ENCODE assay signal across 11 cellular contexts in the genomic region with DNA sequence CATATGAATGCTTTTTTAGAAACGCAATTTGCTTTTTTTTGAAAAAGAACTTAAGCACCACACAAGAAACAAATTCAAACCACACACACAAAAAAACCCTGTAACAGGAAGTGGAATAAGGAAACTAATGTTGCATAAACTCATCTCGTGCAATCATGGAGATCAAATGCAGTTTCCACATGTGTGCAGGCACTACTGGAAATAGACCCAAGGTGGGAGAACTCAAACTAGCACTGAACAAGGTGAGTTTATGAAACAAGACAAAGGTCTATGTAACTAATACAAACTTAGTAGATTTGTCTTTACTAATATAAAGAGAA. TPM values are rescaled to one million over a fixed set of nuclear protein-coding genes. Genes with fewer than 3 reads are reported as not detected.
DNase-seq lines count a peak whose midpoint lies in the region; ATAC-seq, FAIRE-seq and TF ChIP-seq lines count a peak whose summit lies in the region.
"Had no signal": no experiment of that assay in that cellular context is flagged by ENCODE, and none has a peak within 500 bp of the region (broad histone marks: within the 10 kb centered on the region; RNA-seq: fewer than 3 reads in every experiment).

No MANE protein-coding gene starts in this region.

- H2BK120ac ChIP-seq in mesenchymal stem cell (ENCODE audit: low read depth, low read length) = no peak overlapping the region

- DNase-seq in GM18507 (ENCODE audit: extremely low spot score, insufficient read length, low read depth) (no peak), OCI-LY7 (ENCODE audit: low spot score) (peak; percentile 70), lower lobe of right lung (no peak), mesenchymal stem cell (no peak), endothelial cell (ENCODE audit: low spot score) (no peak)

- H3K4me1 Mint-ChIP-seq in endothelial cell (ENCODE audit: unreplicated experiment) = peaks cover 3% of the 10 kb centered on the region

- no peaks in the 10 kb centered on the region for H4K20me1 ChIP-seq in OCI-LY7 (ENCODE audit: insufficient read depth, low read length)

- WGBS in mesenchymal stem cell = 93% methylated on average over 2 of the region's 2 CpGs

- TF ChIP-seq CTCF in OCI-LY7 (conservative IDR thresholded peaks at IDR 0.05; ENCODE audit: low read length) = no peak
- TF ChIP-seq CTCF in lower lobe of right lung (IDR thresholded peaks at IDR 0.05) = no peak
- no peak for TF ChIP-seq CTCF in endothelial cell (IDR thresholded peaks at IDR 0.05; ENCODE audit: unreplicated experiment)

- H3K27me3 ChIP-seq in lower lobe of right lung (ENCODE audit: low read depth) (no peaks in the 10 kb centered on the region), mesenchymal stem cell (ENCODE audit: control insufficient read depth in 1 of 2, insufficient read depth in 1 of 2, low read length in 2 of 2) (no peaks in the 10 kb centered on the region)
- H3K27me3 ChIP-seq: cardiac muscle cell had no signal

- no peak overlapping the region for H2BK5ac ChIP-seq in mesenchymal stem cell (ENCODE audit: low read depth, low read length, poor library complexity, severe bottlenecking)

- CTCF ChIA-PET in OCI-LY7 (lab: Charles Lee; ENCODE audit: unreplicated experiment) = no interaction called here

- H3K4me3 ChIP-seq in OCI-LY7 (ENCODE audit: low read depth, low read length, poor library complexity, severe bottlenecking) (peak overlapping the region; percentile 50), lower lobe of right lung (no peak overlapping the region), mesenchymal stem cell (ENCODE audit: insufficient read depth in 1 of 2, low read depth in 1 of 2, low read length in 2 of 2) (no peak overlapping the region)
- H3K4me3 ChIP-seq: cardiac muscle cell, K562, lung had no signal

- H3K4ac ChIP-seq in mesenchymal stem cell (ENCODE audit: low read depth in 1 of 2, low read length in 2 of 2) = no peak overlapping the region

- no peak overlapping the region for H3K9ac ChIP-seq in mesenchymal stem cell (ENCODE audit: low read length)

- H3K4me1 ChIP-seq in OCI-LY7 (ENCODE audit: insufficient read depth, low read length, poor library complexity, severe bottlenecking) (peaks cover 37% of the 10 kb centered on the region), lower lobe of right lung (peaks cover 30% of the 10 kb centered on the region), mesenchymal stem cell (ENCODE audit: control insufficient read depth, insufficient read depth, low read depth, low read length) (peaks cover 2% of the 10 kb centered on the region)

- no peak overlapping the region for H3K27ac Mint-ChIP-seq in endothelial cell (ENCODE audit: unreplicated experiment)

- peak overlapping the region; percentile 74 for H3K27ac ChIP-seq in OCI-LY7 (ENCODE audit: low read depth, low read length, poor library complexity, severe bottlenecking)
- H3K27ac ChIP-seq in lower lobe of right lung = peak overlapping the region; percentile 11
- H3K27ac ChIP-seq in mesenchymal stem cell (ENCODE audit: low read length, poor library complexity, severe bottlenecking) = no peak overlapping the region
- H3K27ac ChIP-seq: cardiac muscle cell had no signal

- BruUV-seq in OCI-LY7 (replicated peaks; lab: Mats Ljungman, UMichigan) = no TSS peak

- H3K36me3 Mint-ChIP-seq in endothelial cell (ENCODE audit: low read depth, unreplicated experiment) = peaks cover 15% of the 10 kb centered on the region

- H4K91ac ChIP-seq in mesenchymal stem cell (ENCODE audit: low read length) = no peak overlapping the region

- peak; percentile 87 for FAIRE-seq in GM18507 (lab: Jason Lieb, UNC)
- FAIRE-seq: K562 had no signal

- H4K8ac ChIP-seq in mesenchymal stem cell (ENCODE audit: low read length) = no peak overlapping the region

- H3K9me3 Mint-ChIP-seq in endothelial cell (ENCODE audit: unreplicated experiment) = no peaks in the 10 kb centered on the region

- H3K18ac ChIP-seq in mesenchymal stem cell (ENCODE audit: low read depth in 1 of 2, low read length in 2 of 2) = no peak overlapping the region

- no peak overlapping the region for H2AK5ac ChIP-seq in mesenchymal stem cell (ENCODE audit: low read length, severe bottlenecking)

- no peak overlapping the region for H3K4me3 Mint-ChIP-seq in endothelial cell (ENCODE audit: unreplicated experiment)

- peaks cover 74% of the 10 kb centered on the region for H3K36me3 ChIP-seq in OCI-LY7 (ENCODE audit: insufficient read depth, low read length)
- H3K36me3 ChIP-seq in lower lobe of right lung = no peaks in the 10 kb centered on the region
- H3K36me3 ChIP-seq in mesenchymal stem cell (ENCODE audit: control insufficient read depth in 1 of 2, insufficient read depth in 2 of 2, low read depth in 1 of 2, low read length in 2 of 2) = peaks cover 0 to 7% of the 10 kb centered on the region in 2 experiments
- H3K36me3 ChIP-seq: cardiac muscle cell had no signal

- H3K9me3 ChIP-seq in OCI-LY7 (ENCODE audit: low read length) (peaks cover 8% of the 10 kb centered on the region; the same call in 1 of the 2 replicates), lower lobe of right lung (no peaks in the 10 kb centered on the region), mesenchymal stem cell (ENCODE audit: control insufficient read depth, low read length) (no peaks in the 10 kb centered on the region)

- intact Hi-C loops in OCI-LY7 (cut with micrococcal nuclease; ENCODE audit: unreplicated experiment) (loop anchor here (2.0 kb wide), 1 partner anchor 21 kb away; no protein-coding TSS in a partner anchor), lower lobe of right lung (cut with DNase I) (no loop called here)

- H3K79me2 ChIP-seq in OCI-LY7 (ENCODE audit: insufficient read depth, low read depth, low read length) = peaks cover 84% of the 10 kb centered on the region

- no peaks in the 10 kb centered on the region for H3K9me2 ChIP-seq in OCI-LY7 (ENCODE audit: insufficient read depth, low read length)

- no peak overlapping the region for H2BK12ac ChIP-seq in mesenchymal stem cell (ENCODE audit: low read length in 2 of 2)

- peak; percentile 64 for ATAC-seq in HG02610 (IDR thresholded peaks at IDR 0.05; ENCODE audit: unreplicated experiment)
- ATAC-seq in lower lobe of right lung = peak; percentile 45 to 51
- ATAC-seq in GM21526 (IDR thresholded peaks at IDR 0.05; ENCODE audit: low FRiP score, unreplicated experiment) = no peak
- no peak for ATAC-seq in GM19023 (IDR thresholded peaks at IDR 0.05; ENCODE audit: unreplicated experiment)
- ATAC-seq: K562 had no signal

- H3K79me1 ChIP-seq in mesenchymal stem cell (replicated peaks; ENCODE audit: low read length, poor library complexity, severe bottlenecking) = peaks cover 23% of the 10 kb centered on the region

- H2AFZ ChIP-seq in OCI-LY7 (ENCODE audit: low read length) = peak overlapping the region; percentile 9; the same call in 1 of the 2 replicates
- H2AFZ ChIP-seq in mesenchymal stem cell (ENCODE audit: low read depth, low read length) = no peak overlapping the region

- no peaks in the 10 kb centered on the region for H3K27me3 Mint-ChIP-seq in endothelial cell (ENCODE audit: unreplicated experiment)

- no peak overlapping the region for H3K14ac ChIP-seq in mesenchymal stem cell (ENCODE audit: low read length in 2 of 2)

- no peak overlapping the region for H3K23ac ChIP-seq in mesenchymal stem cell (ENCODE audit: low read length in 2 of 2)

- no peak overlapping the region for H2BK15ac ChIP-seq in mesenchymal stem cell (ENCODE audit: low read depth, poor library complexity, severe bottlenecking)

- POLR2A ChIA-PET in OCI-LY7 (lab: Charles Lee) = interaction anchor here (0.6 to 8.3 kb wide), 8 partner anchors 9 to 45 kb away, joined by 3 to 66 read pairs (median 5); no protein-coding TSS in a partner anchor

- H3K4me2 ChIP-seq in OCI-LY7 (ENCODE audit: low read length) = peak overlapping the region; percentile 76
- H3K4me2 ChIP-seq in mesenchymal stem cell (ENCODE audit: low read length, poor library complexity, severe bottlenecking) = no peak overlapping the region

RNA-seq across cellular contexts. Expression of gene NIN, which starts 17.5 kb away (rescaled TPM):
- 79.5 and 95.3 TPM in 2 replicates for total RNA-seq in OCI-LY7 (2014; rRNA removed; shearing (Covaris generic))
- total RNA-seq in OCI-LY7 (2022) (157 and 189 TPM in 2 replicates), lower lobe of right lung (45.9 TPM), endothelial cell (ENCODE audit: unreplicated experiment) (50.0 TPM)
- polyA plus RNA-seq in mesenchymal stem cell (2013, experiment 1 of 2) = 18.3 TPM
- polyA plus RNA-seq in mesenchymal stem cell (2013, experiment 2 of 2) = 17.2 TPM

RNA-seq across cellular contexts. Expression of gene ABHD12B, which starts 58.3 kb away (rescaled TPM):
- total RNA-seq in OCI-LY7 (2014; rRNA removed; shearing (Covaris generic)) = 9.0 and 10.7 TPM in 2 replicates
- total RNA-seq in OCI-LY7 (2022) (6.8 and 13.1 TPM in 2 replicates), lower lobe of right lung (not detected), endothelial cell (ENCODE audit: unreplicated experiment) (2.7 TPM)
- polyA plus RNA-seq in mesenchymal stem cell (2013, experiment 1 of 2) = not detected
- polyA plus RNA-seq in mesenchymal stem cell (2013, experiment 2 of 2) = 0.08 TPM
- total RNA-seq: cardiac muscle cell, K562 had no signal
- polyA plus RNA-seq: K562 had no signal

Comparison
In these comparisons a context has a peak if more than half of its experiments do, and no peak if none do; other contexts are left out.
1. ATAC-seq: peak in HG02610 (single experiment) and lower lobe of right lung (2 of 2); none in GM21526 (single experiment) and GM19023 (single experiment).